Comparison of ENCODE assay signal across 12 cellular contexts in genomic region chr11:278001-278951, GRCh38. TPM values are rescaled to one million over a fixed set of nuclear protein-coding genes. Genes with fewer than 3 reads are reported as not detected.
DNase-seq lines count a peak whose midpoint lies in the region; ATAC-seq, FAIRE-seq and TF ChIP-seq lines count a peak whose summit lies in the region.
"Had no signal": no experiment of that assay in that cellular context is flagged by ENCODE, and none has a peak within 500 bp of the region (broad histone marks: within the 10 kb centered on the region; RNA-seq: fewer than 3 reads in every experiment).

Gene NLRP6 (plus strand): TSS chr11:278407. CDS start chr11:278570, 163 bp downstream.

- H3K4me1 Mint-ChIP-seq in T-helper 17 cell, result peaks cover 32% of the 10 kb centered on the region

- in situ Hi-C loops in HAP-1 (cut with MboI; ENCODE audit: low sequenced_read_pairs), result no loop called here

- peak within 1 kb of the TSS; percentile 94 to 97 for H3K27ac ChIP-seq in small intestine (ENCODE audit: low read depth in 1 of 2, low read length in 1 of 2)
- H3K27ac ChIP-seq: pancreas had no signal

- H3K27ac Mint-ChIP-seq in T-helper 17 cell, result peak within 1 kb of the TSS; percentile 3

- H3K36me3 ChIP-seq in small intestine (ENCODE audit: control insufficient read depth in 2 of 2, insufficient read depth in 2 of 2, low read length in 2 of 2) (peaks cover 0 to 15% of the 10 kb centered on the region in 2 donors), HAP-1 (replicated peaks) (no peaks in the 10 kb centered on the region)
- H3K36me3 ChIP-seq: pancreas had no signal

- peak within 1 kb of the TSS; percentile 90 for H3K4me3 Mint-ChIP-seq in T-helper 17 cell

- ATAC-seq in T-helper 17 cell (no peak), esophagus mucosa (peak; percentile 9), GM21528 (IDR thresholded peaks at IDR 0.05; ENCODE audit: low FRiP score, unreplicated experiment) (no peak), HG03097 (IDR thresholded peaks at IDR 0.05; ENCODE audit: low FRiP score, unreplicated experiment) (no peak)

- WGBS in small intestine, 3 donors, result 18 to 57% (median 39%) methylated on average over 20 to 21 of the region's 21 CpGs

- no peak for FAIRE-seq in small intestine (lab: Jason Lieb, UNC)
- FAIRE-seq: endometrium, pancreas had no signal

- H3K27me3 ChIP-seq in small intestine (ENCODE audit: control insufficient read depth in 2 of 2, insufficient read depth in 2 of 2, low read length in 2 of 2), result peaks cover 0 to 11% of the 10 kb centered on the region in 2 donors
- H3K27me3 ChIP-seq in HAP-1 (ENCODE audit: low read depth), result peaks cover 37% of the 10 kb centered on the region

- H3K4me1 ChIP-seq in small intestine (ENCODE audit: control insufficient read depth in 2 of 2, insufficient read depth in 1 of 2, low read depth in 1 of 2, low read length in 1 of 2) (no peaks in the 10 kb centered on the region), HAP-1 (no peaks in the 10 kb centered on the region)

- TF ChIP-seq CTCF in GM10266 (IDR thresholded peaks at IDR 0.05; ENCODE audit: control insufficient read depth, insufficient read depth, low read depth, missing control alignments), result no peak

- no peaks in the 10 kb centered on the region for H3K9me3 ChIP-seq in T-helper 17 cell (ENCODE audit: control insufficient read depth, low read length, poor library complexity, severe bottlenecking)
- no peaks in the 10 kb centered on the region for H3K9me3 ChIP-seq in small intestine (ENCODE audit: control insufficient read depth, low read depth)
- peaks cover 5% of the 10 kb centered on the region; the same call in 1 of the 2 replicates for H3K9me3 ChIP-seq in HAP-1
- H3K9me3 ChIP-seq: pancreas had no signal

- H3K27me3 Mint-ChIP-seq in T-helper 17 cell, result peaks cover 5% of the 10 kb centered on the region

- peaks cover 5% of the 10 kb centered on the region for H3K36me3 Mint-ChIP-seq in T-helper 17 cell (ENCODE audit: low read depth)

- H3K4me3 ChIP-seq in small intestine (ENCODE audit: low read depth in 1 of 2, low read length in 2 of 2) (peak within 1 kb of the TSS; percentile 28 to 91), HAP-1 (no peak within 1 kb of the TSS)

- DNase-seq in GM10266 (ENCODE audit: extremely low spot score) (peak; percentile 29), T-helper 17 cell (no peak), small intestine (peak; percentile 96), NCI-H1436 treated with DMSO at 0.1 percent for 48 hours (lab: John Stamatoyannopoulos, UW) (no peak), HAP-1 (ENCODE audit: low spot score in 2 of 2) (no peak)
- DNase-seq: NCI-H1105; NK-92 treated with Interleukin-12 subunit alpha and Interleukin-12 subunit beta, amount 100 ng/mL, for 24 hours had no signal

RNA-seq across cellular contexts. Expression of gene NLRP6, which starts in this region (rescaled TPM):
- total RNA-seq in T-helper 17 cell (1 to 10 TPM; 3.5 to 4.3 TPM), esophagus mucosa (0.12 TPM)
- 10 to 100 TPM; 42.2 to 72.4 (median 45.0) TPM for polyA plus RNA-seq in small intestine

Comparison
In these comparisons a context has a peak if more than half of its experiments do, and no peak if none do; other contexts are left out.
1. Peak in ATAC-seq in esophagus mucosa; RNA of the gene not detected or under 1 TPM.
2. DNase-seq: peak in GM10266 (single experiment) and small intestine (single experiment); none in T-helper 17 cell (0 of 3), NCI-H1436 treated with DMSO at 0.1 percent for 48 hours (single experiment) and HAP-1 (0 of 2).